2 cellular contexts compared by ENCODE assay signal in genomic region chr3:133989931-133990702, GRCh38.
TF ChIP-seq lines count a peak whose summit lies in the region.

No MANE protein-coding gene starts in this region.

TF ChIP-seq in A549, 52 proteins besides CTCF, POLR2A, EP300 and RAD21:
- TF ChIP-seq HES2 (IDR thresholded peaks at IDR 0.05) (no peak), MAX (IDR thresholded peaks at IDR 0.05) (no peak), MAFK (IDR thresholded peaks at IDR 0.05; ENCODE audit: partially characterized antibody) (peak; percentile 63), RNF2 (IDR thresholded peaks at IDR 0.05; ENCODE audit: borderline replicate concordance, low read depth) (no peak), SMC3 (IDR thresholded peaks at IDR 0.05) (no peak), CHD4 (IDR thresholded peaks at IDR 0.05; ENCODE audit: borderline replicate concordance) (no peak), HOXA7 (CRISPR knock-in tag; IDR thresholded peaks at IDR 0.05) (no peak)

TF ChIP-seq in GM23338, 12 proteins besides CTCF, POLR2A, EP300 and RAD21:
- TF ChIP-seq ZNF462 (CRISPR knock-in tag; IDR thresholded peaks at IDR 0.05), result no peak
- TF ChIP-seq ZNF331 (CRISPR knock-in tag; IDR thresholded peaks at IDR 0.05; ENCODE audit: low read depth), result no peak
- TF ChIP-seq ETS1 (IDR thresholded peaks at IDR 0.05), result no peak
- no peak for TF ChIP-seq JUNB (IDR thresholded peaks at IDR 0.05; ENCODE audit: unreplicated experiment)
- no peak for TF ChIP-seq CREB1 (CRISPR knock-in tag; IDR thresholded peaks at IDR 0.05; ENCODE audit: low read depth)
- TF ChIP-seq EZH2phosphoT487 (IDR thresholded peaks at IDR 0.05; ENCODE audit: unreplicated experiment), result no peak
